In the genomic region with DNA sequence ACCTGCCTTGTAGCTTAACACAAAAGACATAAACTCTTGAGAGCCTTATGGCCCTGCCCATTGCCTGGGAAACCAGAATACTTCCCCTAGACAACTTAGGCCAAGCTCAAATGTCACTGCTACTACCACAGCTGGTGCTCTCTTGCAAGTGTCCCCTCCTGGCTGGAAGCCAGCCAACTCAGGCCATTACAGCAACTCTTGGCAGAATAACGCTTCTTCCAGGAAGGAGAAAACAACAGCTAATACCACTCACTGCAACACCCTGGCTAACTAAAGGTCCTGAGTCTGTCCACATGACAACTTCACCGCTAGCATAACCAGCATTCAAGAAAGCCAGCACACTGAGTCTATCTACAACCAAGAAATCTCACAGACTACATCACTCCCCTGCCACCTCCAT, we compare ENCODE assay signal across 25 cellular contexts. TPM values are rescaled to one million over a fixed set of nuclear protein-coding genes. Genes with fewer than 3 reads are reported as not detected.
DNase-seq lines count a peak whose midpoint lies in the region; ATAC-seq lines count a peak whose summit lies in the region.
"Had no signal": no experiment of that assay in that cellular context is flagged by ENCODE, and none has a peak within 500 bp of the region (broad histone marks: within the 10 kb centered on the region; RNA-seq: fewer than 3 reads in every experiment).

No MANE protein-coding gene starts in this region.

- H3K27ac Mint-ChIP-seq in activated T-cell treated with anti-CD3 and anti-CD28 coated beads, Interleukin-2, amount 50 U/mL, for 72 hours = no peak overlapping the region
- H3K27ac Mint-ChIP-seq: IgD-negative memory B cell, nephron, WTC11 had no signal

- no peaks in the 10 kb centered on the region for H3K27me3 Mint-ChIP-seq in activated T-cell treated with anti-CD3 and anti-CD28 coated beads, Interleukin-2, amount 50 U/mL, for 72 hours (ENCODE audit: low read depth)
- H3K27me3 Mint-ChIP-seq: IgD-negative memory B cell had no signal

- H3K36me3 Mint-ChIP-seq in activated T-cell treated with anti-CD3 and anti-CD28 coated beads, Interleukin-2, amount 50 U/mL, for 72 hours (ENCODE audit: insufficient read depth in 2 of 2) = peaks cover 3 to 8% of the 10 kb centered on the region in 2 donors

- peak; percentile 10 for DNase-seq in NCI-H748 (lab: John Stamatoyannopoulos, UW; ENCODE audit: unreplicated experiment)
- no peak for DNase-seq in NCI-H748 treated with DMSO at 0.1 percent for 48 hours (lab: John Stamatoyannopoulos, UW)
- DNase-seq in NCI-H2196 (lab: John Stamatoyannopoulos, UW; ENCODE audit: unreplicated experiment) = peak; percentile 77
- DNase-seq in dermis blood vessel endothelial cell = peak; percentile 15
- peak; percentile 84 for DNase-seq in myocyte (ENCODE audit: low read depth)
- no peak for DNase-seq in activated T-cell treated with anti-CD3 and anti-CD28 coated beads, Interleukin-2, amount 50 U/mL, for 72 hours
- no peak for DNase-seq in NCI-H2171 treated with DMSO at 0.1 percent for 48 hours (lab: John Stamatoyannopoulos, UW)
- DNase-seq in occipital lobe (lab: John Stamatoyannopoulos, UW) = no peak
- DNase-seq: activated CD4-positive, alpha-beta T cell treated with anti-CD3 and anti-CD28 coated beads, Interleukin-2, amount 50 U/mL, for 4 hours; activated effector memory CD4-positive, alpha-beta T cell treated with anti-CD3 and anti-CD28 coated beads, Interleukin-2, amount 50 U/mL, for 16 hours; dorsolateral prefrontal cortex; GDM1; hippocampal formation; mesendoderm; MM.1S; NCI-H187 treated with DMSO at 0.1 percent for 48 hours; NCI-H526 treated with DMSO at 0.1 percent for 48 hours; PC-3; posterior cingulate gyrus; stimulated activated naive CD8-positive, alpha-beta T cell treated with anti-CD3 and anti-CD28 coated beads, Interleukin-15, Interleukin-2, amounts not matched to agents 100 U/mL and 50 U/mL, for 24 hours; T-helper 2 cell; tibial artery had no signal

- H3K4me3 Mint-ChIP-seq in activated T-cell treated with anti-CD3 and anti-CD28 coated beads, Interleukin-2, amount 50 U/mL, for 72 hours = no peak overlapping the region
- H3K4me3 Mint-ChIP-seq: IgD-negative memory B cell, nephron, WTC11 had no signal

- peaks cover 6% of the 10 kb centered on the region in 2 donors for H3K9me3 Mint-ChIP-seq in activated T-cell treated with anti-CD3 and anti-CD28 coated beads, Interleukin-2, amount 50 U/mL, for 72 hours

- no peak for ATAC-seq in activated T-cell treated with anti-CD3 and anti-CD28 coated beads, Interleukin-2, amount 50 U/mL, for 72 hours (replicated peaks in 1 of 2)
- ATAC-seq: PC-3; stimulated activated naive CD8-positive, alpha-beta T cell treated with anti-CD3 and anti-CD28 coated beads, Interleukin-15, Interleukin-2, amounts not matched to agents 100 U/mL and 50 U/mL, for 24 hours; WTC11 had no signal

- peaks cover 13% of the 10 kb centered on the region for H3K4me1 Mint-ChIP-seq in activated T-cell treated with anti-CD3 and anti-CD28 coated beads, Interleukin-2, amount 50 U/mL, for 72 hours (ENCODE audit: low read depth)

RNA-seq across cellular contexts. Expression of a gene that starts 5.1 kb away (rescaled TPM):
- total RNA-seq in dermis blood vessel endothelial cell (4.2 and 9.0 TPM in 2 replicates), myocyte (10.1 and 18.2 TPM in 2 replicates), occipital lobe (11.5 TPM)
- 37.1 TPM for polyA plus RNA-seq in myocyte (2012)
- 10 to 100 TPM; 22.7 to 25.2 TPM for total RNA-seq in activated T-cell treated with anti-CD3 and anti-CD28 coated beads, Interleukin-2, amount 50 U/mL, for 72 hours

RNA-seq across cellular contexts. Expression of a gene that starts 48.4 kb away (rescaled TPM):
- total RNA-seq in dermis blood vessel endothelial cell = 51.7 and 64.1 TPM in 2 replicates
- 4.2 and 4.5 TPM in 2 replicates for total RNA-seq in myocyte
- polyA plus RNA-seq in myocyte (2012) = 23.1 TPM
- total RNA-seq in activated T-cell treated with anti-CD3 and anti-CD28 coated beads, Interleukin-2, amount 50 U/mL, for 72 hours = 10 to 100 TPM; 12.7 to 19.1 TPM
- total RNA-seq in occipital lobe = 3.7 TPM

Comparison
In these comparisons a context has a peak if more than half of its experiments do, and no peak if none do; other contexts are left out.
1. DNase-seq: peak in NCI-H748 (single experiment), NCI-H2196 (single experiment), dermis blood vessel endothelial cell (single experiment) and myocyte (single experiment); none in NCI-H748 treated with DMSO at 0.1 percent for 48 hours (single experiment), activated T-cell treated with anti-CD3 and anti-CD28 coated beads, Interleukin-2, amount 50 U/mL, for 72 hours (0 of 2), NCI-H2171 treated with DMSO at 0.1 percent for 48 hours (single experiment) and occipital lobe (single experiment).